Comparison of ENCODE assay signal across 28 cellular contexts in genomic region chr13:28387740-28388501, GRCh38.
"Had no signal": no experiment of that assay in that cellular context is flagged by ENCODE, and none has a peak within 500 bp of the region (broad histone marks: within the 10 kb centered on the region; RNA-seq: fewer than 3 reads in every experiment).

No MANE protein-coding gene starts in this region.

- H3K4me3 ChIP-seq: MG63, Peyer's patch, SJSA1 had no signal

- H3K36me3 ChIP-seq: MG63, Peyer's patch, SJSA1 had no signal

- H3K4me1 ChIP-seq: Peyer's patch had no signal

- ATAC-seq: activated CD4-positive, CD25-positive, alpha-beta regulatory T cell treated with anti-CD3 and anti-CD28 coated beads, Interleukin-2, amount 50 U/mL, for 24 hours; activated CD8-positive, alpha-beta T cell treated with anti-CD3 and anti-CD28 coated beads for 36 hours; activated T-cell treated with anti-CD3 and anti-CD28 coated beads, Interleukin-2, amount 50 U/mL, for 72 hours; SK-N-SH treated with all-trans-retinoic acid at 6 μM for 48 hours had no signal

- DNase-seq: activated CD4-positive, alpha-beta T cell treated with anti-CD3 and anti-CD28 coated beads for 4 hours; activated CD8-positive, alpha-beta memory T cell treated with anti-CD3 and anti-CD28 coated beads, Interleukin-2, amount 50 U/mL, for 4 hours; activated CD8-positive, alpha-beta T cell treated with anti-CD3 and anti-CD28 coated beads for 36 hours; activated gamma-delta T cell treated with Interleukin-2 at 50 U/mL for 16 hours; activated naive CD4-positive, alpha-beta T cell treated with anti-CD3 and anti-CD28 coated beads, Interleukin-2, amount 10 ng/mL, durations not matched to agents 7 days and 5 days; activated naive CD8-positive, alpha-beta T cell treated with anti-CD3 and anti-CD28 coated beads for 36 hours; activated T-cell treated with anti-CD3 and anti-CD28 coated beads, Interleukin-2, amount 50 U/mL, for 72 hours; cerebellar nuclear complex; MG63; MV-4-11; NCI-H1092 treated with DMSO at 0.1 percent for 48 hours; NCI-H1417 treated with DMSO at 0.1 percent for 48 hours; NCI-H1694; NCI-H2029; NCI-H2107; NCI-H2171 treated with DMSO at 0.1 percent for 48 hours; NCI-H345; NCI-H510A; NCI-H69; NK-92 treated with Interleukin-12 subunit alpha and Interleukin-12 subunit beta, amount 100 ng/mL, for 24 hours; OCI-M1; Peyer's patch; SHP77; SW 1271 had no signal

- H3K27ac ChIP-seq: Peyer's patch, RWPE1, SJSA1 had no signal

- H3K27me3 ChIP-seq: Peyer's patch, SJSA1 had no signal

- H3K9me3 ChIP-seq: MG63, Peyer's patch, SJSA1 had no signal
